17 cellular contexts compared by ENCODE assay signal in genomic region chr11:114496915-114497314, GRCh38. TPM values are rescaled to one million over a fixed set of nuclear protein-coding genes. Genes with fewer than 3 reads are reported as not detected.
DNase-seq lines count a peak whose midpoint lies in the region; ATAC-seq and TF ChIP-seq lines count a peak whose summit lies in the region.
"Had no signal": no experiment of that assay in that cellular context is flagged by ENCODE, and none has a peak within 500 bp of the region (broad histone marks: within the 10 kb centered on the region; RNA-seq: fewer than 3 reads in every experiment).

No MANE protein-coding gene starts in this region.

- CTCF ChIA-PET in Caco-2 (lab: Charles Lee): no interaction called here
- CTCF ChIA-PET in activated CD4-positive, alpha-beta T cell treated with anti-CD3 and anti-CD28 coated beads for 36 hours (lab: Charles Lee): no interaction called here

- H3K9ac ChIP-seq in endodermal cell (ENCODE audit: extremely low read depth, low read length, poor library complexity, severe bottlenecking) (no peak overlapping the region), MM.1S (ENCODE audit: low read length) (no peak overlapping the region)
- H3K9ac ChIP-seq: BLaER1 had no signal

- H3K27ac Mint-ChIP-seq in Caco-2 (ENCODE audit: unreplicated experiment) (no peak overlapping the region), endodermal cell (no peak overlapping the region)
- no peak overlapping the region for H3K27ac Mint-ChIP-seq in activated CD4-positive, alpha-beta T cell treated with anti-CD3 and anti-CD28 coated beads for 36 hours
- H3K27ac Mint-ChIP-seq: CD8-positive, alpha-beta T cell had no signal

- DNase-seq in Caco-2 (peak in 1 of 2 experiments; percentile 21), HT-29 (ENCODE audit: low spot score) (peak; percentile 38), OCI-M1 (lab: John Stamatoyannopoulos, UW) (peak; percentile 26), endodermal cell (no peak), MM.1S (no peak)
- DNase-seq in activated CD4-positive, alpha-beta T cell treated with anti-CD3 and anti-CD28 coated beads for 36 hours: no peak
- DNase-seq: CD8-positive, alpha-beta T cell; DMS79; NCI-H1092 treated with DMSO at 0.1 percent for 48 hours; NCI-H1694; NCI-H2081 treated with DMSO at 0.1 percent for 48 hours; NCI-H510A treated with DMSO at 0.1 percent for 48 hours; SIG-M5; T1000 had no signal

- no peak overlapping the region for H3K4me2 ChIP-seq in MM.1S (ENCODE audit: low read depth, low read length)
- H3K4me2 ChIP-seq: BLaER1 had no signal

- no peaks in the 10 kb centered on the region for H3K36me3 ChIP-seq in Caco-2 (ENCODE audit: control insufficient read depth, insufficient read depth, low read length)
- no peaks in the 10 kb centered on the region for H3K36me3 ChIP-seq in endodermal cell (ENCODE audit: control insufficient read depth, insufficient read depth, low read length)
- no peaks in the 10 kb centered on the region for H3K36me3 ChIP-seq in MM.1S (replicated peaks; ENCODE audit: insufficient read depth, low read length)
- H3K36me3 ChIP-seq: BLaER1, HAP-1 had no signal

- WGBS in endodermal cell (ENCODE audit: insufficient coverage in 1 of 2, insufficient read length in 1 of 2), 2 experiments: 75% methylated on average over 1 of the region's 3 CpGs; no CpG with 5 or more reads in 1 of the 2 experiments

- no peaks in the 10 kb centered on the region for H3K9me2 ChIP-seq in MM.1S (replicated peaks; ENCODE audit: insufficient read depth, low read length)

- no TSS peak for BruUV-seq in Caco-2 (replicated peaks; lab: Mats Ljungman, UMichigan)

- H3K4me1 ChIP-seq in Caco-2: no peaks in the 10 kb centered on the region
- H3K4me1 ChIP-seq in endodermal cell (ENCODE audit: control insufficient read depth, insufficient read depth, low read length): no peaks in the 10 kb centered on the region
- no peaks in the 10 kb centered on the region for H3K4me1 ChIP-seq in MM.1S (ENCODE audit: low read length)
- H3K4me1 ChIP-seq: BLaER1, HAP-1 had no signal

- peak; percentile 16 to 30 for TF ChIP-seq CTCF in Caco-2 (IDR thresholded peaks at IDR 0.05; ENCODE audit: insufficient read depth in 1 of 2, low read depth in 1 of 2, low read length in 1 of 2, severe bottlenecking in 1 of 2, unreplicated experiment in 1 of 2)
- peak; percentile 18 for TF ChIP-seq CTCF in endodermal cell (conservative IDR thresholded peaks at IDR 0.05)
- TF ChIP-seq CTCF in MM.1S (IDR thresholded peaks at IDR 0.05; ENCODE audit: low read length): no peak

- POLR2A ChIA-PET in Caco-2 (lab: Charles Lee): no interaction called here
- POLR2A ChIA-PET in activated CD4-positive, alpha-beta T cell treated with anti-CD3 and anti-CD28 coated beads for 36 hours (lab: Charles Lee): no interaction called here

- H3K27me3 Mint-ChIP-seq in Caco-2 (ENCODE audit: insufficient read depth, unreplicated experiment) (peaks cover 2% of the 10 kb centered on the region), endodermal cell (ENCODE audit: insufficient read depth) (no peaks in the 10 kb centered on the region)
- no peaks in the 10 kb centered on the region for H3K27me3 Mint-ChIP-seq in activated CD4-positive, alpha-beta T cell treated with anti-CD3 and anti-CD28 coated beads for 36 hours

- no peaks in the 10 kb centered on the region for H4K20me1 ChIP-seq in MM.1S (ENCODE audit: insufficient read depth, low read length)
- H4K20me1 ChIP-seq: BLaER1 had no signal

- no peaks in the 10 kb centered on the region for H3K79me2 ChIP-seq in MM.1S (ENCODE audit: low read length)

- H3K36me3 Mint-ChIP-seq in Caco-2 (ENCODE audit: insufficient read depth, unreplicated experiment) (no peaks in the 10 kb centered on the region), endodermal cell (ENCODE audit: low read depth) (peaks cover under 1% of the 10 kb centered on the region)
- H3K36me3 Mint-ChIP-seq in activated CD4-positive, alpha-beta T cell treated with anti-CD3 and anti-CD28 coated beads for 36 hours (ENCODE audit: low read depth): no peaks in the 10 kb centered on the region
- H3K36me3 Mint-ChIP-seq: CD8-positive, alpha-beta T cell had no signal

- intact Hi-C loops in Caco-2 (cut with micrococcal nuclease; ENCODE audit: unreplicated experiment): loop anchor here (1.0 kb wide), 1 partner anchor 265 kb away; no protein-coding TSS in a partner anchor
- intact Hi-C loops in activated CD4-positive, alpha-beta T cell treated with anti-CD3 and anti-CD28 coated beads for 36 hours (cut with DNase I, micrococcal nuclease): no loop called here

- H2AFZ ChIP-seq in MM.1S (ENCODE audit: low read length): no peak overlapping the region

- H3K9me3 Mint-ChIP-seq in Caco-2 (ENCODE audit: unreplicated experiment) (peaks cover 10% of the 10 kb centered on the region), endodermal cell (peaks cover 2% of the 10 kb centered on the region)
- H3K9me3 Mint-ChIP-seq in activated CD4-positive, alpha-beta T cell treated with anti-CD3 and anti-CD28 coated beads for 36 hours (ENCODE audit: low read depth): peaks cover under 1% of the 10 kb centered on the region

- H3K27ac ChIP-seq in endodermal cell (ENCODE audit: low read depth, low read length) (no peak overlapping the region), MM.1S (ENCODE audit: low read length) (no peak overlapping the region)
- H3K27ac ChIP-seq: BLaER1 had no signal

- H3K4me1 Mint-ChIP-seq in Caco-2 (ENCODE audit: low read depth, unreplicated experiment): no peaks in the 10 kb centered on the region
- H3K4me1 Mint-ChIP-seq in endodermal cell: no peaks in the 10 kb centered on the region
- H3K4me1 Mint-ChIP-seq in activated CD4-positive, alpha-beta T cell treated with anti-CD3 and anti-CD28 coated beads for 36 hours: no peaks in the 10 kb centered on the region

- H3K4me3 ChIP-seq in Caco-2 (ENCODE audit: low read depth, low read length): no peak overlapping the region
- H3K4me3 ChIP-seq in endodermal cell (ENCODE audit: low read length): no peak overlapping the region
- no peak overlapping the region for H3K4me3 ChIP-seq in MM.1S (ENCODE audit: low read length)
- H3K4me3 ChIP-seq: BLaER1, HAP-1 had no signal

- no peaks in the 10 kb centered on the region for H3F3A ChIP-seq in MM.1S (ENCODE audit: insufficient read depth, low read length)

- H3K27me3 ChIP-seq in Caco-2 (replicated peaks; ENCODE audit: control insufficient read depth, insufficient read depth, low read length) (no peaks in the 10 kb centered on the region), endodermal cell (ENCODE audit: control insufficient read depth, insufficient read depth, low read length, poor library complexity, severe bottlenecking) (no peaks in the 10 kb centered on the region), MM.1S (replicated peaks; ENCODE audit: insufficient read depth, low read length) (no peaks in the 10 kb centered on the region)
- H3K27me3 ChIP-seq: BLaER1 had no signal

- no peak for ATAC-seq in HG02642 (IDR thresholded peaks at IDR 0.05; ENCODE audit: poor library complexity, unreplicated experiment)
- no peak for ATAC-seq in activated CD4-positive, alpha-beta T cell treated with anti-CD3 and anti-CD28 coated beads for 36 hours
- ATAC-seq: CD8-positive, alpha-beta T cell had no signal

- H3K9me3 ChIP-seq in Caco-2 (no peaks in the 10 kb centered on the region), endodermal cell (ENCODE audit: control insufficient read depth, low read length) (no peaks in the 10 kb centered on the region), MM.1S (replicated peaks; ENCODE audit: insufficient read depth, low read length) (no peaks in the 10 kb centered on the region)
- H3K9me3 ChIP-seq: BLaER1, HAP-1 had no signal

- H3K4me3 Mint-ChIP-seq in Caco-2 (ENCODE audit: unreplicated experiment): no peak overlapping the region
- H3K4me3 Mint-ChIP-seq in endodermal cell: no peak overlapping the region
- no peak overlapping the region for H3K4me3 Mint-ChIP-seq in activated CD4-positive, alpha-beta T cell treated with anti-CD3 and anti-CD28 coated beads for 36 hours
- H3K4me3 Mint-ChIP-seq: CD8-positive, alpha-beta T cell had no signal

RNA-seq across cellular contexts. Expression of gene REXO2, which starts 57.6 kb away (rescaled TPM):
- total RNA-seq in Caco-2 (2022) (221 and 241 TPM in 2 replicates), endodermal cell (10 to 100 TPM; 69.8 to 89.9 TPM)
- total RNA-seq in HT-29 (2014; rRNA removed; shearing (Covaris generic)): 94.3 and 95.7 TPM in 2 replicates
- 55.9 TPM for polyA plus RNA-seq in endodermal cell (2013, experiment 1 of 2)
- 54.0 TPM for polyA plus RNA-seq in endodermal cell (2013, experiment 2 of 2)
- total RNA-seq in activated CD4-positive, alpha-beta T cell treated with anti-CD3 and anti-CD28 coated beads for 36 hours: 10 to 100 TPM; 66.6 to 70.0 TPM

Comparison
In these comparisons a context has a peak if more than half of its experiments do, and no peak if none do; other contexts are left out.
1. DNase-seq: peak in HT-29 (single experiment) and OCI-M1 (single experiment); none in endodermal cell (single experiment), activated CD4-positive, alpha-beta T cell treated with anti-CD3 and anti-CD28 coated beads for 36 hours (single experiment) and MM.1S (single experiment).